8 cellular contexts compared by ENCODE assay signal in the genomic region with DNA sequence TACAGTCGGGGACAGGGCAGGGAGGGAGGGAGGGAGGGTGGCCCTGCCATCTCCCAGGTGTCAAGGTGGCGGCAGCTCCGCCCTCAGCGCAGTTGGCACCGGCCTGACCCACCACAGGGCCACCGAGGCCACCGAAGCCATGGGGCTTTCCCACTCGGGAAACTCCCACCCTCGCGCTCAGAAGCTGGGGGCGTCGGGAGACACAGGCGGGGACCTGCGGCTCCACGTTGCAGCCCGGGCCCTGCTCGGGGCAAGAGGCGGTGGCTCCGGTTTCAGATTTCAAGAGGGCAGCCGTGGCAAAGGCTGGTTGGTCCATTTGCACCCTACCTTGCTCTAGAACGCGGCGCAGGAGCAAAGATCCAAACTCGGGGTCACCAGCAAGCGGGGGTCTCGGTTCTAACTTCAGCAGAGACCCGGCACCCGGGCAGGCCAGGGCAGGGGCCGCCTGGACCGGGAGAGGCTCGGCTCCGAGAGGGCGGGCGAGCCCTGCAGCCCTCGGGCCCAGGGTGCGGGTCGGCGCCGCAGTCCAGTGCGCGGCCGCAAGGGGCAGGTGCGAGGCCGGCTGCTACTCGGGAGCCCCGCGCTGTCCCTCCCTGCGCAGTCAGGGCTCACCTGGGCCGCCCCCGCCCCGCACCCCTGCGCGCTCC. TPM values are rescaled to one million over a fixed set of nuclear protein-coding genes. Genes with fewer than 3 reads are reported as not detected.
DNase-seq lines count a peak whose midpoint lies in the region; ATAC-seq, FAIRE-seq and TF ChIP-seq lines count a peak whose summit lies in the region.

No MANE protein-coding gene starts in this region.

- H3K9ac ChIP-seq in HUES6 (ENCODE audit: low read length) (peak overlapping the region; percentile 75), kidney (ENCODE audit: low read length in 2 of 2) (peak overlapping the region in 1 of 2 donors; percentile 67)

- peak; percentile 85 for DNase-seq in DMS53 (lab: John Stamatoyannopoulos, UW)
- peak; percentile 87 for DNase-seq in kidney
- peak; percentile 43 to 46 (median 45) for DNase-seq in stimulated activated CD4-positive, alpha-beta T cell treated with anti-CD3 and anti-CD28 coated beads, TNF-alpha, amount 100 ng/mL, for 1 hour (ENCODE audit: low read depth in 3 of 3, low spot score in 1 of 3)
- DNase-seq in inferior parietal cortex (ENCODE audit: extremely low spot score): no peak

- H3K4me3 Mint-ChIP-seq in T-helper 1 cell treated with Interleukin-12 subunit alpha and Interleukin-12 subunit beta and Interleukin-4 antibody, amounts not matched to agents 30 μg/mL and 1 μg/mL, for 36 hours: peak overlapping the region; percentile 75
- peak overlapping the region; percentile 74 to 82 (median 79) for H3K4me3 Mint-ChIP-seq in brain

- H3K27ac Mint-ChIP-seq in T-helper 1 cell treated with Interleukin-12 subunit alpha and Interleukin-12 subunit beta and Interleukin-4 antibody, amounts not matched to agents 30 μg/mL and 1 μg/mL, for 36 hours: no peak overlapping the region
- H3K27ac Mint-ChIP-seq in brain: peak overlapping the region in 2 of 5 experiments; percentile 7 to 33

- H3K4me1 Mint-ChIP-seq in T-helper 1 cell treated with Interleukin-12 subunit alpha and Interleukin-12 subunit beta and Interleukin-4 antibody, amounts not matched to agents 30 μg/mL and 1 μg/mL, for 36 hours (ENCODE audit: low read depth): peaks cover 26% of the 10 kb centered on the region
- H3K4me1 Mint-ChIP-seq in brain: peaks cover 39% of the 10 kb centered on the region

- H3K9me3 ChIP-seq in HUES6 (ENCODE audit: control insufficient read depth, insufficient read depth, low read depth, low read length) (no peaks in the 10 kb centered on the region), kidney (ENCODE audit: control insufficient read depth in 1 of 2, low read length in 2 of 2) (no peaks in the 10 kb centered on the region)

- peak; percentile 39 to 67 for TF ChIP-seq CTCF in brain (conservative IDR thresholded peaks at IDR 0.05)
- peak; percentile 56 for TF ChIP-seq CTCF in kidney (IDR thresholded peaks at IDR 0.05; ENCODE audit: borderline replicate concordance, extremely low read depth, insufficient read depth)

- H3K4me1 ChIP-seq in HUES6 (ENCODE audit: control insufficient read depth, insufficient read depth, low read length) (peaks cover 34% of the 10 kb centered on the region), kidney (ENCODE audit: control insufficient read depth in 1 of 2, insufficient read depth in 1 of 2, low read depth in 1 of 2, low read length in 2 of 2) (peaks cover 0 to 12% of the 10 kb centered on the region in 2 donors)

- intact Hi-C loops in kidney (cut with DNase I): no loop called here

- H3K27me3 ChIP-seq in HUES6 (ENCODE audit: control insufficient read depth, insufficient read depth, low read length): no peaks in the 10 kb centered on the region

- H3K27ac ChIP-seq in HUES6 (ENCODE audit: low read depth, low read length) (peak overlapping the region; percentile 39; the same call in 1 of the 2 replicates), kidney (ENCODE audit: low read depth in 2 of 2, low read length in 2 of 2) (peak overlapping the region; percentile 53 to 82)

- H3K4me3 ChIP-seq in HUES6 (ENCODE audit: low read depth, low read length) (peak overlapping the region; percentile 71), kidney (ENCODE audit: low read length in 2 of 2) (peak overlapping the region; percentile 63 to 68)

- peaks cover 30% of the 10 kb centered on the region for H3K27me3 Mint-ChIP-seq in T-helper 1 cell treated with Interleukin-12 subunit alpha and Interleukin-12 subunit beta and Interleukin-4 antibody, amounts not matched to agents 30 μg/mL and 1 μg/mL, for 36 hours (ENCODE audit: low read depth)
- H3K27me3 Mint-ChIP-seq in brain: peaks cover 9% of the 10 kb centered on the region

- H3K36me3 Mint-ChIP-seq in T-helper 1 cell treated with Interleukin-12 subunit alpha and Interleukin-12 subunit beta and Interleukin-4 antibody, amounts not matched to agents 30 μg/mL and 1 μg/mL, for 36 hours (ENCODE audit: low read depth): peaks cover 2% of the 10 kb centered on the region
- no peaks in the 10 kb centered on the region for H3K36me3 Mint-ChIP-seq in brain

- no peaks in the 10 kb centered on the region for H3K9me3 Mint-ChIP-seq in T-helper 1 cell treated with Interleukin-12 subunit alpha and Interleukin-12 subunit beta and Interleukin-4 antibody, amounts not matched to agents 30 μg/mL and 1 μg/mL, for 36 hours
- no peaks in the 10 kb centered on the region for H3K9me3 Mint-ChIP-seq in brain

- FAIRE-seq in kidney (lab: Jason Lieb, UNC): no peak

- H3K36me3 ChIP-seq in HUES6 (ENCODE audit: control insufficient read depth, insufficient read depth, low read length) (no peaks in the 10 kb centered on the region), kidney (ENCODE audit: control insufficient read depth in 1 of 2, insufficient read depth in 2 of 2, low read length in 2 of 2) (no peaks in the 10 kb centered on the region)

- ATAC-seq in GM21447 (IDR thresholded peaks at IDR 0.05; ENCODE audit: unreplicated experiment): peak; percentile 47

RNA-seq across cellular contexts. Expression of a gene that starts 0.4 kb away (rescaled TPM):
- polyA plus RNA-seq in brain (ENCODE audit: insufficient read depth, low read depth, low replicate concordance) (46.1 TPM), kidney (ENCODE audit: insufficient read depth, low read depth, low replicate concordance) (38.4 TPM)
- 51.1 TPM for total RNA-seq in kidney

RNA-seq across cellular contexts. Expression of a gene that starts 31.2 kb away (rescaled TPM):
- polyA plus RNA-seq in brain (ENCODE audit: insufficient read depth, low read depth, low replicate concordance): 16.6 TPM
- 4.3 TPM for total RNA-seq in kidney
- 12.9 TPM for polyA plus RNA-seq in kidney (ENCODE audit: insufficient read depth, low read depth, low replicate concordance)
